In genomic region chr15:89174476-89174875, GRCh38 we compare ENCODE assay signal across 21 cellular contexts. TPM values are rescaled to one million over a fixed set of nuclear protein-coding genes. Genes with fewer than 3 reads are reported as not detected.
DNase-seq lines count a peak whose midpoint lies in the region; ATAC-seq and TF ChIP-seq lines count a peak whose summit lies in the region.
"Had no signal": no experiment of that assay in that cellular context is flagged by ENCODE, and none has a peak within 500 bp of the region (broad histone marks: within the 10 kb centered on the region; RNA-seq: fewer than 3 reads in every experiment).

No MANE protein-coding gene starts in this region.

- peaks cover 32% of the 10 kb centered on the region for H3K4me1 Mint-ChIP-seq in stimulated activated naive CD8-positive, alpha-beta T cell treated with anti-CD3 and anti-CD28 coated beads, Interleukin-15, Interleukin-2, amounts not matched to agents 100 ng/mL and 50 ng/mL, for 24 hours (ENCODE audit: low read depth)
- peaks cover 22% of the 10 kb centered on the region for H3K4me1 Mint-ChIP-seq in stimulated activated naive CD8-positive, alpha-beta T cell treated with anti-CD3 and anti-CD28 coated beads, Interleukin-15, amount 100 ng/mL, for 72 hours
- peaks cover 30 to 58% of the 10 kb centered on the region in 2 donors for H3K4me1 Mint-ChIP-seq in immature natural killer cell
- peaks cover 22% of the 10 kb centered on the region for H3K4me1 Mint-ChIP-seq in activated CD8-positive, alpha-beta T cell treated with anti-CD3 and anti-CD28 coated beads for 36 hours (ENCODE audit: low read depth)

- H3K9me3 Mint-ChIP-seq in stimulated activated naive CD8-positive, alpha-beta T cell treated with anti-CD3 and anti-CD28 coated beads, Interleukin-15, Interleukin-2, amounts not matched to agents 100 ng/mL and 50 ng/mL, for 24 hours, result no peaks in the 10 kb centered on the region
- no peaks in the 10 kb centered on the region for H3K9me3 Mint-ChIP-seq in stimulated activated naive CD8-positive, alpha-beta T cell treated with anti-CD3 and anti-CD28 coated beads, Interleukin-15, amount 100 ng/mL, for 72 hours
- H3K9me3 Mint-ChIP-seq in immature natural killer cell, result no peaks in the 10 kb centered on the region
- H3K9me3 Mint-ChIP-seq in activated CD8-positive, alpha-beta T cell treated with anti-CD3 and anti-CD28 coated beads for 36 hours, result no peaks in the 10 kb centered on the region
- H3K9me3 Mint-ChIP-seq: dendritic cell treated with granulocyte-macrophage colony-stimulating factor and Interleukin-4, amounts not matched to agents 40 ng/mL and 50 ng/mL, for 4 days; GM23338; T-cell had no signal

- no peaks in the 10 kb centered on the region for H3K27me3 Mint-ChIP-seq in stimulated activated naive CD8-positive, alpha-beta T cell treated with anti-CD3 and anti-CD28 coated beads, Interleukin-15, Interleukin-2, amounts not matched to agents 100 ng/mL and 50 ng/mL, for 24 hours
- no peaks in the 10 kb centered on the region for H3K27me3 Mint-ChIP-seq in stimulated activated naive CD8-positive, alpha-beta T cell treated with anti-CD3 and anti-CD28 coated beads, Interleukin-15, amount 100 ng/mL, for 72 hours
- H3K27me3 Mint-ChIP-seq in immature natural killer cell (ENCODE audit: low read depth in 3 of 3), result no peaks in the 10 kb centered on the region
- H3K27me3 Mint-ChIP-seq in activated CD8-positive, alpha-beta T cell treated with anti-CD3 and anti-CD28 coated beads for 36 hours, result no peaks in the 10 kb centered on the region
- H3K27me3 Mint-ChIP-seq: dendritic cell treated with granulocyte-macrophage colony-stimulating factor and Interleukin-4, amounts not matched to agents 40 ng/mL and 50 ng/mL, for 4 days; T-cell had no signal

- H3K9me3 ChIP-seq in ascending aorta, result no peaks in the 10 kb centered on the region
- H3K9me3 ChIP-seq: testis had no signal

- H3K4me3 ChIP-seq in ascending aorta, result no peak overlapping the region
- H3K4me3 ChIP-seq: GM23338, K562, testis had no signal

- TF ChIP-seq CTCF in ascending aorta (IDR thresholded peaks at IDR 0.05), result no peak
- no peak for TF ChIP-seq CTCF in activated CD8-positive, alpha-beta T cell treated with anti-CD3 and anti-CD28 coated beads for 36 hours (IDR thresholded peaks at IDR 0.05)

- intact Hi-C loops in ascending aorta (cut with DNase I), result loop anchor here (10.0 kb wide), 1 partner anchor 520 kb away; no protein-coding TSS in a partner anchor
- intact Hi-C loops in activated CD8-positive, alpha-beta T cell treated with anti-CD3 and anti-CD28 coated beads for 36 hours (cut with micrococcal nuclease), result loop anchor here (10.0 kb wide), 2 partner anchors 90 to 270 kb away; partner anchors contain the start of gene ABHD2

- no peak for ATAC-seq in stimulated activated naive CD8-positive, alpha-beta T cell treated with anti-CD3 and anti-CD28 coated beads, Interleukin-15, amount 100 ng/mL, for 72 hours
- no peak for ATAC-seq in activated CD8-positive, alpha-beta T cell treated with anti-CD3 and anti-CD28 coated beads for 36 hours
- ATAC-seq: GM23338, K562, left lobe of liver, Right ventricle myocardium inferior, T-cell had no signal

- H3K36me3 Mint-ChIP-seq in stimulated activated naive CD8-positive, alpha-beta T cell treated with anti-CD3 and anti-CD28 coated beads, Interleukin-15, Interleukin-2, amounts not matched to agents 100 ng/mL and 50 ng/mL, for 24 hours (ENCODE audit: low read depth), result peaks cover 36% of the 10 kb centered on the region
- H3K36me3 Mint-ChIP-seq in immature natural killer cell, result peaks cover 17 to 56% (median 21%) of the 10 kb centered on the region in 3 donors
- H3K36me3 Mint-ChIP-seq in activated CD8-positive, alpha-beta T cell treated with anti-CD3 and anti-CD28 coated beads for 36 hours (ENCODE audit: low read depth), result peaks cover 21% of the 10 kb centered on the region

- CTCF ChIA-PET in activated CD8-positive, alpha-beta T cell treated with anti-CD3 and anti-CD28 coated beads for 36 hours (lab: Charles Lee), result interaction anchor here (0.8 to 12.5 kb wide), 6 partner anchors 8 to 116 kb away, joined by 3 to 262 read pairs (median 4); no protein-coding TSS in a partner anchor

- H3K4me1 ChIP-seq in ascending aorta, result peaks cover 0 to 19% of the 10 kb centered on the region in 2 donors

- H3K27me3 ChIP-seq in ascending aorta, result no peaks in the 10 kb centered on the region
- H3K27me3 ChIP-seq: testis had no signal

- POLR2A ChIA-PET in activated CD8-positive, alpha-beta T cell treated with anti-CD3 and anti-CD28 coated beads for 36 hours (lab: Charles Lee), result no interaction called here

- H3K36me3 ChIP-seq in ascending aorta, result peaks cover 19 to 37% of the 10 kb centered on the region in 2 donors

- H3K4me3 Mint-ChIP-seq in stimulated activated naive CD8-positive, alpha-beta T cell treated with anti-CD3 and anti-CD28 coated beads, Interleukin-15, Interleukin-2, amounts not matched to agents 100 ng/mL and 50 ng/mL, for 24 hours, result no peak overlapping the region
- no peak overlapping the region for H3K4me3 Mint-ChIP-seq in stimulated activated naive CD8-positive, alpha-beta T cell treated with anti-CD3 and anti-CD28 coated beads, Interleukin-15, amount 100 ng/mL, for 72 hours
- H3K4me3 Mint-ChIP-seq in immature natural killer cell, result no peak overlapping the region
- no peak overlapping the region for H3K4me3 Mint-ChIP-seq in activated CD8-positive, alpha-beta T cell treated with anti-CD3 and anti-CD28 coated beads for 36 hours
- H3K4me3 Mint-ChIP-seq: dendritic cell treated with granulocyte-macrophage colony-stimulating factor and Interleukin-4, amounts not matched to agents 40 ng/mL and 50 ng/mL, for 4 days; GM23338; T-cell had no signal

- H3K27ac ChIP-seq in ascending aorta, result peak overlapping the region; percentile 52 to 67
- H3K27ac ChIP-seq: epithelial cell of prostate, testis, WERI-Rb-1 had no signal

- peak overlapping the region; percentile 55 for H3K27ac Mint-ChIP-seq in stimulated activated naive CD8-positive, alpha-beta T cell treated with anti-CD3 and anti-CD28 coated beads, Interleukin-15, Interleukin-2, amounts not matched to agents 100 ng/mL and 50 ng/mL, for 24 hours
- H3K27ac Mint-ChIP-seq in stimulated activated naive CD8-positive, alpha-beta T cell treated with anti-CD3 and anti-CD28 coated beads, Interleukin-15, amount 100 ng/mL, for 72 hours, result no peak overlapping the region
- peak overlapping the region in 5 of 6 donors; percentile 25 to 80 (median 57) for H3K27ac Mint-ChIP-seq in immature natural killer cell
- H3K27ac Mint-ChIP-seq in activated CD8-positive, alpha-beta T cell treated with anti-CD3 and anti-CD28 coated beads for 36 hours, result no peak overlapping the region
- H3K27ac Mint-ChIP-seq: dendritic cell treated with granulocyte-macrophage colony-stimulating factor and Interleukin-4, amounts not matched to agents 40 ng/mL and 50 ng/mL, for 4 days; GM23338; T-cell had no signal

- DNase-seq in stimulated activated naive CD8-positive, alpha-beta T cell treated with anti-CD3 and anti-CD28 coated beads, Interleukin-15, amount 100 ng/mL, for 72 hours, result no peak
- DNase-seq in ascending aorta (ENCODE audit: low spot score in 2 of 2), result peak in 1 of 2 donors; percentile 59
- DNase-seq in immature natural killer cell, result no peak
- DNase-seq in NCI-H1417 (lab: John Stamatoyannopoulos, UW), result no peak
- no peak for DNase-seq in cortex of kidney (lab: John Stamatoyannopoulos, UW)
- DNase-seq in activated CD8-positive, alpha-beta T cell treated with anti-CD3 and anti-CD28 coated beads for 36 hours, result no peak
- DNase-seq: DND-41; NCI-H526 treated with DMSO at 0.1 percent for 48 hours; retina; stimulated activated CD4-positive, alpha-beta T cell treated with anti-CD3 and anti-CD28 coated beads, Interleukin-12 subunit alpha, Interleukin-12 subunit beta, amount 100 ng/mL, for 4 hours; T-cell; testis; WERI-Rb-1 had no signal

RNA-seq across cellular contexts. Expression of gene RLBP1, which starts 46.9 kb away (rescaled TPM):
- total RNA-seq in ascending aorta, result not detected
- under 1 TPM in 1 of 3 donors, not detected in 2; 0.35 TPM for polyA plus RNA-seq in immature natural killer cell
- total RNA-seq in activated CD8-positive, alpha-beta T cell treated with anti-CD3 and anti-CD28 coated beads for 36 hours, result not detected
- total RNA-seq: GM23338, left lobe of liver, mononuclear cell, Right ventricle myocardium inferior, T-cell had no signal
- polyA plus RNA-seq: GM23338, K562 had no signal

Comparison
In these comparisons a context has a peak if more than half of its experiments do, and no peak if none do; other contexts are left out.
1. H3K27ac Mint-ChIP-seq: peak in stimulated activated naive CD8-positive, alpha-beta T cell treated with anti-CD3 and anti-CD28 coated beads, Interleukin-15, Interleukin-2, amounts not matched to agents 100 ng/mL and 50 ng/mL, for 24 hours (single experiment) and immature natural killer cell (5 of 6); none in stimulated activated naive CD8-positive, alpha-beta T cell treated with anti-CD3 and anti-CD28 coated beads, Interleukin-15, amount 100 ng/mL, for 72 hours (0 of 2) and activated CD8-positive, alpha-beta T cell treated with anti-CD3 and anti-CD28 coated beads for 36 hours (single experiment).